Comparison of ENCODE assay signal across 1 cellular context in the genomic region with DNA sequence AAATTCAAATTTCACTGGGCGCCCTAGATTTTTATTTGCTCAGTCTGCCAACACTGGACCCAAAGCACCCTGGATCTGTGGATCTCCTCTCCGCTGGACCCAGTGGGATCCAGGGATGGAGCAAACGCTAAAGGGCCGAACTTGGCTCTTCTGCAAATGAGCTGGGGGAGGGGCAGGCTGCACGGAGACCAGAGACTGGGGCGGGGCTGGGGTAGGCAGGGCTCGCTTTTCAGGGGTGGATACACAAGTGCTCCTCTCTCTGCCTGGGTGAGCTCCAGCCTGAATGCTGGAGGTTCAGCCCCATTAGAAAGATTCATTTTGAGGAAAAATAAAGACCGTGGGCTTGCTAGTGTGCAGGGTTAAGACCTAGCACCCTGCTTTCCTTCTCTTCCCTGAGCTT.
TF ChIP-seq lines count a peak whose summit lies in the region.

No MANE protein-coding gene starts in this region.

TF ChIP-seq in A549, 52 proteins besides CTCF, POLR2A, EP300 and RAD21:
- no peak for TF ChIP-seq KDM1A (IDR thresholded peaks at IDR 0.05; ENCODE audit: low read depth)
- no peak for TF ChIP-seq HEYL (CRISPR knock-in tag; IDR thresholded peaks at IDR 0.05)
- TF ChIP-seq NFE2L2 (conservative IDR thresholded peaks at IDR 0.05; ENCODE audit: low read length): no peak
- TF ChIP-seq, protein P1, sequence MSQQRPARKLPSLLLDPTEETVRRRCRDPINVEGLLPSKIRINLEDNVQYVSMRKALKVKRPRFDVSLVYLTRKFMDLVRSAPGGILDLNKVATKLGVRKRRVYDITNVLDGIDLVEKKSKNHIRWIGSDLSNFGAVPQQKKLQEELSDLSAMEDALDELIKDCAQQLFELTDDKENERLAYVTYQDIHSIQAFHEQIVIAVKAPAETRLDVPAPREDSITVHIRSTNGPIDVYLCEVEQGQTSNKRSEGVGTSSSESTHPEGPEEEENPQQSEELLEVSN (IDR thresholded peaks at IDR 0.05; ENCODE audit: borderline replicate concordance, low read depth): no peak
- TF ChIP-seq EHMT2 (IDR thresholded peaks at IDR 0.05; ENCODE audit: low read depth): no peak
- TF ChIP-seq BCL3 (IDR thresholded peaks at IDR 0.05): no peak
- TF ChIP-seq TP53 (CRISPR knock-in tag; IDR thresholded peaks at IDR 0.05): no peak
- TF ChIP-seq MAZ (IDR thresholded peaks at IDR 0.05; ENCODE audit: borderline replicate concordance, low read depth, low read length): no peak
- no peak for TF ChIP-seq PHF8 (IDR thresholded peaks at IDR 0.05; ENCODE audit: borderline replicate concordance, low read depth)
- no peak for TF ChIP-seq HOXA7 (CRISPR knock-in tag; IDR thresholded peaks at IDR 0.05)
- TF ChIP-seq HOXB5 (CRISPR knock-in tag; IDR thresholded peaks at IDR 0.05): no peak
- no peak for TF ChIP-seq FOXS1 (CRISPR knock-in tag; IDR thresholded peaks at IDR 0.05)
- no peak for TF ChIP-seq CHD2 (IDR thresholded peaks at IDR 0.05; ENCODE audit: low read length, partially characterized antibody)
- TF ChIP-seq, protein P2, sequence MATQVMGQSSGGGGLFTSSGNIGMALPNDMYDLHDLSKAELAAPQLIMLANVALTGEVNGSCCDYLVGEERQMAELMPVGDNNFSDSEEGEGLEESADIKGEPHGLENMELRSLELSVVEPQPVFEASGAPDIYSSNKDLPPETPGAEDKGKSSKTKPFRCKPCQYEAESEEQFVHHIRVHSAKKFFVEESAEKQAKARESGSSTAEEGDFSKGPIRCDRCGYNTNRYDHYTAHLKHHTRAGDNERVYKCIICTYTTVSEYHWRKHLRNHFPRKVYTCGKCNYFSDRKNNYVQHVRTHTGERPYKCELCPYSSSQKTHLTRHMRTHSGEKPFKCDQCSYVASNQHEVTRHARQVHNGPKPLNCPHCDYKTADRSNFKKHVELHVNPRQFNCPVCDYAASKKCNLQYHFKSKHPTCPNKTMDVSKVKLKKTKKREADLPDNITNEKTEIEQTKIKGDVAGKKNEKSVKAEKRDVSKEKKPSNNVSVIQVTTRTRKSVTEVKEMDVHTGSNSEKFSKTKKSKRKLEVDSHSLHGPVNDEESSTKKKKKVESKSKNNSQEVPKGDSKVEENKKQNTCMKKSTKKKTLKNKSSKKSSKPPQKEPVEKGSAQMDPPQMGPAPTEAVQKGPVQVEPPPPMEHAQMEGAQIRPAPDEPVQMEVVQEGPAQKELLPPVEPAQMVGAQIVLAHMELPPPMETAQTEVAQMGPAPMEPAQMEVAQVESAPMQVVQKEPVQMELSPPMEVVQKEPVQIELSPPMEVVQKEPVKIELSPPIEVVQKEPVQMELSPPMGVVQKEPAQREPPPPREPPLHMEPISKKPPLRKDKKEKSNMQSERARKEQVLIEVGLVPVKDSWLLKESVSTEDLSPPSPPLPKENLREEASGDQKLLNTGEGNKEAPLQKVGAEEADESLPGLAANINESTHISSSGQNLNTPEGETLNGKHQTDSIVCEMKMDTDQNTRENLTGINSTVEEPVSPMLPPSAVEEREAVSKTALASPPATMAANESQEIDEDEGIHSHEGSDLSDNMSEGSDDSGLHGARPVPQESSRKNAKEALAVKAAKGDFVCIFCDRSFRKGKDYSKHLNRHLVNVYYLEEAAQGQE (IDR thresholded peaks at IDR 0.05): no peak
- TF ChIP-seq SMC3 (IDR thresholded peaks at IDR 0.05): no peak
TF ChIP-seq in A549: peak in this region for 0.
